ENCODE assay signal across 1 cellular context in genomic region chrX:14235004-14235403, GRCh38.
TF ChIP-seq lines count a peak whose summit lies in the region.

No MANE protein-coding gene starts in this region.

TF ChIP-seq in WTC11, 78 proteins besides CTCF, POLR2A, EP300 and RAD21 (continued from another document):
- TF ChIP-seq, protein P1, sequence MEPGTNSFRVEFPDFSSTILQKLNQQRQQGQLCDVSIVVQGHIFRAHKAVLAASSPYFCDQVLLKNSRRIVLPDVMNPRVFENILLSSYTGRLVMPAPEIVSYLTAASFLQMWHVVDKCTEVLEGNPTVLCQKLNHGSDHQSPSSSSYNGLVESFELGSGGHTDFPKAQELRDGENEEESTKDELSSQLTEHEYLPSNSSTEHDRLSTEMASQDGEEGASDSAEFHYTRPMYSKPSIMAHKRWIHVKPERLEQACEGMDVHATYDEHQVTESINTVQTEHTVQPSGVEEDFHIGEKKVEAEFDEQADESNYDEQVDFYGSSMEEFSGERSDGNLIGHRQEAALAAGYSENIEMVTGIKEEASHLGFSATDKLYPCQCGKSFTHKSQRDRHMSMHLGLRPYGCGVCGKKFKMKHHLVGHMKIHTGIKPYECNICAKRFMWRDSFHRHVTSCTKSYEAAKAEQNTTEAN (CRISPR knock-in tag; IDR thresholded peaks at IDR 0.05): no peak
- TF ChIP-seq GRHL2 (CRISPR knock-in tag; IDR thresholded peaks at IDR 0.05; ENCODE audit: insufficient replicate concordance, severe bottlenecking) (no peak), ZMAT4 (CRISPR knock-in tag; IDR thresholded peaks at IDR 0.05) (no peak)
